In genomic region chr14:75176142-75176820, GRCh38 we compare ENCODE assay signal across 8 cellular contexts. TPM values are rescaled to one million over a fixed set of nuclear protein-coding genes. Genes with fewer than 3 reads are reported as not detected.
DNase-seq lines count a peak whose midpoint lies in the region; ATAC-seq, FAIRE-seq and TF ChIP-seq lines count a peak whose summit lies in the region.

TMED10 (minus strand) TSS chr14:75176612; CDS start chr14:75176579, 33 bp downstream.

- FAIRE-seq in RCC 7860 (lab: Jason Lieb, UNC) = no peak

- BruUV-seq in Calu3 (replicated peaks; lab: Mats Ljungman, UMichigan) = TSS peak; percentile 88

- H3K4me1 Mint-ChIP-seq in Calu3 (ENCODE audit: low read depth, unreplicated experiment) = peaks cover 21% of the 10 kb centered on the region
- peaks cover 21% of the 10 kb centered on the region for H3K4me1 Mint-ChIP-seq in activated T-helper 17 cell treated with anti-CD3 and anti-CD28 coated beads, Interleukin-2, amount 50 U/mL, for 72 hours
- peaks cover 32 to 35% of the 10 kb centered on the region in 2 donors for H3K4me1 Mint-ChIP-seq in natural killer cell treated with Interleukin-12 subunit alpha and Interleukin-12 subunit beta and Interleukin-15 and Interleukin-18, amount 100 ng/mL, for 72 hours (ENCODE audit: low read depth in 2 of 2)

- peak within 1 kb of the TSS; percentile 98 for H3K27ac Mint-ChIP-seq in Calu3 (ENCODE audit: unreplicated experiment)
- peak within 1 kb of the TSS; percentile 99 for H3K27ac Mint-ChIP-seq in activated T-helper 17 cell treated with anti-CD3 and anti-CD28 coated beads, Interleukin-2, amount 50 U/mL, for 72 hours
- peak within 1 kb of the TSS; percentile 97 to 98 for H3K27ac Mint-ChIP-seq in natural killer cell treated with Interleukin-12 subunit alpha and Interleukin-12 subunit beta and Interleukin-15 and Interleukin-18, amount 100 ng/mL, for 72 hours

- no peaks in the 10 kb centered on the region for H3K27me3 Mint-ChIP-seq in Calu3 (ENCODE audit: unreplicated experiment)
- no peaks in the 10 kb centered on the region for H3K27me3 Mint-ChIP-seq in activated T-helper 17 cell treated with anti-CD3 and anti-CD28 coated beads, Interleukin-2, amount 50 U/mL, for 72 hours
- H3K27me3 Mint-ChIP-seq in natural killer cell treated with Interleukin-12 subunit alpha and Interleukin-12 subunit beta and Interleukin-15 and Interleukin-18, amount 100 ng/mL, for 72 hours = no peaks in the 10 kb centered on the region

- TF ChIP-seq CTCF in Calu3 (IDR thresholded peaks at IDR 0.05; ENCODE audit: unreplicated experiment) (no peak), fibroblast of pulmonary artery (IDR thresholded peaks at IDR 0.05; ENCODE audit: low read length, missing control alignments) (no peak)

- H3K4me3 Mint-ChIP-seq in Calu3 (ENCODE audit: low read depth, unreplicated experiment) = peak within 1 kb of the TSS; percentile 97
- peak within 1 kb of the TSS; percentile 97 for H3K4me3 Mint-ChIP-seq in activated T-helper 17 cell treated with anti-CD3 and anti-CD28 coated beads, Interleukin-2, amount 50 U/mL, for 72 hours
- peak within 1 kb of the TSS; percentile 92 for H3K4me3 Mint-ChIP-seq in natural killer cell treated with Interleukin-12 subunit alpha and Interleukin-12 subunit beta and Interleukin-15 and Interleukin-18, amount 100 ng/mL, for 72 hours

- peak; percentile 65 for ATAC-seq in GM19467 (IDR thresholded peaks at IDR 0.05; ENCODE audit: unreplicated experiment)
- peak; percentile 84 for ATAC-seq in activated T-helper 17 cell treated with anti-CD3 and anti-CD28 coated beads, Interleukin-2, amount 50 U/mL, for 72 hours (replicated peaks)
- ATAC-seq in natural killer cell treated with Interleukin-12 subunit alpha and Interleukin-12 subunit beta and Interleukin-15 and Interleukin-18, amount 100 ng/mL, for 72 hours = peak; percentile 89 to 93
- ATAC-seq in stimulated activated naive CD8-positive, alpha-beta T cell treated with anti-CD3 and anti-CD28 coated beads, Interleukin-15, Interleukin-2, amounts not matched to agents 100 U/mL and 50 U/mL, for 24 hours = peak; percentile 84

- peak within 1 kb of the TSS; percentile 95 for H3K4me3 ChIP-seq in fibroblast of pulmonary artery (replicated peaks; ENCODE audit: low read depth, low read length)

- H3K36me3 Mint-ChIP-seq in Calu3 (ENCODE audit: insufficient read depth, unreplicated experiment) = peaks cover 31% of the 10 kb centered on the region
- H3K36me3 Mint-ChIP-seq in activated T-helper 17 cell treated with anti-CD3 and anti-CD28 coated beads, Interleukin-2, amount 50 U/mL, for 72 hours (ENCODE audit: low read depth) = peaks cover 46% of the 10 kb centered on the region
- no peaks in the 10 kb centered on the region for H3K36me3 Mint-ChIP-seq in natural killer cell treated with Interleukin-12 subunit alpha and Interleukin-12 subunit beta and Interleukin-15 and Interleukin-18, amount 100 ng/mL, for 72 hours

- H3K9me3 Mint-ChIP-seq in Calu3 (ENCODE audit: low read depth, unreplicated experiment) = no peaks in the 10 kb centered on the region
- H3K9me3 Mint-ChIP-seq in activated T-helper 17 cell treated with anti-CD3 and anti-CD28 coated beads, Interleukin-2, amount 50 U/mL, for 72 hours = no peaks in the 10 kb centered on the region
- H3K9me3 Mint-ChIP-seq in natural killer cell treated with Interleukin-12 subunit alpha and Interleukin-12 subunit beta and Interleukin-15 and Interleukin-18, amount 100 ng/mL, for 72 hours = no peaks in the 10 kb centered on the region

- peak; percentile 86 for DNase-seq in Calu3
- peak; percentile 64 for DNase-seq in HPDE6-E6E7 (ENCODE audit: extremely low spot score)
- DNase-seq in RCC 7860 (ENCODE audit: low spot score) = peak; percentile 61
- peak; percentile 92 for DNase-seq in fibroblast of pulmonary artery (ENCODE audit: low read depth)
- peak; percentile 91 for DNase-seq in natural killer cell treated with Interleukin-12 subunit alpha and Interleukin-12 subunit beta and Interleukin-15 and Interleukin-18, amount 100 ng/mL, for 72 hours (ENCODE audit: low spot score)
- DNase-seq in stimulated activated naive CD8-positive, alpha-beta T cell treated with anti-CD3 and anti-CD28 coated beads, Interleukin-15, Interleukin-2, amounts not matched to agents 100 U/mL and 50 U/mL, for 24 hours = peak; percentile 90

- CTCF ChIA-PET in Calu3 (lab: Charles Lee) = no interaction called here

- intact Hi-C loops in Calu3 (cut with micrococcal nuclease; ENCODE audit: unreplicated experiment) = loop anchor here (2.0 kb wide), 1 partner anchor 105 kb away; no protein-coding TSS in a partner anchor

RNA-seq across cellular contexts. Expression of gene TMED10, which starts in this region (rescaled TPM):
- 391 and 434 TPM in 2 replicates for total RNA-seq in Calu3 (2022)
- total RNA-seq in activated T-helper 17 cell treated with anti-CD3 and anti-CD28 coated beads, Interleukin-2, amount 50 U/mL, for 72 hours = 100 to 1,000 TPM; 142 to 179 TPM
- total RNA-seq in natural killer cell treated with Interleukin-12 subunit alpha and Interleukin-12 subunit beta and Interleukin-15 and Interleukin-18, amount 100 ng/mL, for 72 hours = 100 to 1,000 TPM; 200 to 265 TPM

Comparison
In these comparisons a context has a peak if more than half of its experiments do, and no peak if none do; other contexts are left out.
1. Peak in every context shown above with its lines: DNase-seq, ATAC-seq and H3K4me3 ChIP-seq.